Comparison of ENCODE assay signal across 27 cellular contexts in the genomic region with DNA sequence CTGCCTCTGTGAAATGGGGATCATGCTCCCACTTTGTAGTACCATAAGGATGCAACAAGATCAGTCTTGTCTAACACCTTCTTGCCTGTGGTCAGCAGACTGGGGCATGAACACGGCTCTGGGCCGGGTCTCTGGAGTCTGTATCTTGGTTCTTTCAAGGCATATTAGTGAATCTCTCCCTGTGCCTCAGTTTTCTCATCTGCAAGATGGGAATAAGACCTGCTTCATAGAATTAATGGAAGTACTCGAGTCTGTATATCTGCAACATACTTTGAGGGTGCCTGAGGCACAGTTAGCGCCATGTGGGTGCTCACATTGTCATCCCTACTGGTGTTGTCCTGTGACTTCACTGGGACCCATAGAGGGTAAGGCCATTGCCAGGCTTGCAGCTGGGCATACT.
"Had no signal": no experiment of that assay in that cellular context is flagged by ENCODE, and none has a peak within 500 bp of the region (broad histone marks: within the 10 kb centered on the region; RNA-seq: fewer than 3 reads in every experiment).

No MANE protein-coding gene starts in this region.

- H3K4me3 ChIP-seq: esophagus squamous epithelium, gastroesophageal sphincter had no signal

- DNase-seq: activated B cell treated with CpG ODN at 0.5 μM for 24 hours; activated CD4-positive, alpha-beta T cell treated with anti-CD3 and anti-CD28 coated beads for 48 hours; activated CD4-positive, alpha-beta T cell treated with anti-CD3 and anti-CD28 coated beads, Interleukin-2, amount 50 U/mL, for 1 hour; activated CD4-positive, alpha-beta T cell treated with anti-CD3 and anti-CD28 coated beads, Interleukin-2, amount 50 U/mL, for 48 hours; activated CD8-positive, alpha-beta memory T cell treated with anti-CD3 and anti-CD28 coated beads for 24 hours; activated CD8-positive, alpha-beta T cell treated with anti-CD3 and anti-CD28 coated beads for 36 hours; activated effector memory CD4-positive, alpha-beta T cell treated with Interleukin-2 at 50 U/mL for 16 hours; activated gamma-delta T cell treated with Interleukin-2 at 50 U/mL for 16 hours; activated naive CD4-positive, alpha-beta T cell treated with anti-CD3 and anti-CD28 coated beads, Interleukin-2, amount 50 U/mL, for 16 hours; activated naive CD4-positive, alpha-beta T cell treated with Interleukin-2 at 50 U/mL for 16 hours; activated T-cell treated with anti-CD3 and anti-CD28 coated beads, Interleukin-2, amount 50 U/mL, for 4 hours; amniotic stem cell; anterior cingulate cortex; cortex of kidney; dermis blood vessel endothelial cell; effector CD8-positive, alpha-beta T cell; esophagus squamous epithelium; foreskin melanocyte; T-helper 1 cell; T-helper 17 cell; T1000 had no signal

- H3K4me1 ChIP-seq: esophagus squamous epithelium, gastroesophageal sphincter had no signal

- H3K9me3 ChIP-seq: esophagus squamous epithelium, gastroesophageal sphincter had no signal

- FAIRE-seq: astrocyte, colon, endometrium, endothelial cell of umbilical vein had no signal

- H3K36me3 ChIP-seq: esophagus squamous epithelium, gastroesophageal sphincter had no signal

- H3K27ac ChIP-seq: epithelial cell of prostate, esophagus squamous epithelium, gastroesophageal sphincter had no signal
